8 cellular contexts compared by ENCODE assay signal in genomic region chr17:28416703-28417311, GRCh38. TPM values are rescaled to one million over a fixed set of nuclear protein-coding genes. Genes with fewer than 3 reads are reported as not detected.
DNase-seq lines count a peak whose midpoint lies in the region; ATAC-seq and TF ChIP-seq lines count a peak whose summit lies in the region.

No MANE protein-coding gene starts in this region.

- no peak overlapping the region for H3K4me2 ChIP-seq in mammary epithelial cell (ENCODE audit: insufficient read depth, low read depth, low read length)

- H3K9me3 ChIP-seq in mammary epithelial cell (replicated peaks; ENCODE audit: insufficient read depth, low read length): no peaks in the 10 kb centered on the region

- BruUV-seq in mammary epithelial cell (replicated peaks; lab: Mats Ljungman, UMichigan): no TSS peak

- TF ChIP-seq CTCF in GM13976 (IDR thresholded peaks at IDR 0.05; ENCODE audit: borderline replicate concordance, control extremely low read depth, extremely low read depth, insufficient read depth, missing control alignments): peak; percentile 75
- TF ChIP-seq CTCF in mammary epithelial cell (conservative IDR thresholded peaks at IDR 0.05 in 1 of 2, IDR thresholded peaks at IDR 0.05 in 1 of 2; ENCODE audit: extremely low read depth in 1 of 2, insufficient read depth in 1 of 2, low read depth in 1 of 2, low read length in 2 of 2): peak; percentile 86 to 91

- CTCF ChIA-PET in mammary epithelial cell (lab: Charles Lee; ENCODE audit: low non-redundant PET): interaction anchor here (0.6 to 1.0 kb wide), 4 partner anchors 9 to 81 kb away, joined by 3 to 5 read pairs (median 4); partner anchors contain the start of gene TNFAIP1

- 18% methylated on average over 12 of the region's 13 CpGs for WGBS in mammary epithelial cell (ENCODE audit: low coverage, missing lambda C conversion rate)

- H3K36me3 ChIP-seq in mammary epithelial cell (ENCODE audit: insufficient read depth, low read length): no peaks in the 10 kb centered on the region

- dilution Hi-C loops in mammary epithelial cell (cut with HindIII; ENCODE audit: low sequenced_read_pairs): no loop called here

- H3K79me2 ChIP-seq in mammary epithelial cell (ENCODE audit: insufficient read depth, low read length): no peaks in the 10 kb centered on the region

- peak overlapping the region; percentile 47 for H2AFZ ChIP-seq in mammary epithelial cell (ENCODE audit: low read depth, low read length)

- no peak overlapping the region for H3K27ac ChIP-seq in mammary epithelial cell (ENCODE audit: insufficient read depth, low read depth, low read length)

- in situ Hi-C loops in GM13976 (cut with MboI; ENCODE audit: low sequenced_read_pairs, unreplicated experiment) (no loop called here), mammary epithelial cell (cut with MboI; ENCODE audit: low sequenced_read_pairs in 2 of 2) (no loop called here)

- H3K27me3 ChIP-seq in mammary epithelial cell (ENCODE audit: insufficient read depth, low read length): no peaks in the 10 kb centered on the region

- no peak overlapping the region for H3K4me3 ChIP-seq in mammary epithelial cell (replicated peaks in 1 of 3; ENCODE audit: insufficient read depth in 1 of 3, low read depth in 2 of 3, low read length in 3 of 3)

- peak; percentile 95 for ATAC-seq in left colon

- no peak overlapping the region for H3K9ac ChIP-seq in mammary epithelial cell (ENCODE audit: insufficient read depth, low read length)

- H3K4me1 ChIP-seq in mammary epithelial cell (ENCODE audit: insufficient read depth, low read length): peaks cover 4% of the 10 kb centered on the region

- no peaks in the 10 kb centered on the region for H4K20me1 ChIP-seq in mammary epithelial cell (ENCODE audit: insufficient read depth, low read length)

- DNase-seq in 8988T: peak; percentile 67
- DNase-seq in GM13976 (ENCODE audit: low spot score): peak; percentile 73
- peak; percentile 79 for DNase-seq in NCI-H1436 (lab: John Stamatoyannopoulos, UW)
- peak; percentile 21 for DNase-seq in T-helper 9 cell
- peak; percentile 56 for DNase-seq in mammary epithelial cell
- DNase-seq in left colon: peak; percentile 40 to 62
- peak; percentile 21 to 45 (median 24) for DNase-seq in stimulated activated CD4-positive, alpha-beta T cell treated with anti-CD3 and anti-CD28 coated beads, TNF-alpha, amount 100 ng/mL, for 48 hours (ENCODE audit: low read depth in 3 of 3)
- DNase-seq in hippocampal formation (lab: John Stamatoyannopoulos, UW): no peak

- intact Hi-C loops in mammary epithelial cell (cut with micrococcal nuclease) (loop anchor here (1.0 to 5.0 kb wide), 7 partner anchors 48 to 184 kb away; partner anchors contain the start of genes IFT20, POLDIP2 and TNFAIP1), left colon (cut with DNase I, micrococcal nuclease) (no loop called here)

RNA-seq across cellular contexts. Expression of gene SLC46A1, which starts 10.8 kb away (rescaled TPM):
- total RNA-seq in mammary epithelial cell (10 to 100 TPM; 15.3 to 47.8 TPM), left colon (10 to 100 TPM in 1 of 2 donors, 1 to 10 TPM in 1; 6.3 to 17.5 TPM)
- 11.6 TPM for polyA plus RNA-seq in mammary epithelial cell
- 12.0 TPM for polyA minus RNA-seq in mammary epithelial cell

RNA-seq across cellular contexts. Expression of gene SARM1, which starts 45.3 kb away (rescaled TPM):
- total RNA-seq in mammary epithelial cell (1 to 10 TPM; 4.8 to 8.7 TPM), left colon (10 to 100 TPM; 11.7 to 12.7 TPM)
- 0.97 TPM for polyA plus RNA-seq in mammary epithelial cell
- polyA minus RNA-seq in mammary epithelial cell: 0.67 TPM

RNA-seq across cellular contexts. Expression of gene VTN, which starts 46.7 kb away (rescaled TPM):
- not detected for total RNA-seq in mammary epithelial cell
- polyA plus RNA-seq in mammary epithelial cell: not detected
- polyA minus RNA-seq in mammary epithelial cell: not detected
- total RNA-seq in left colon: under 1 TPM in 1 of 2 donors, not detected in 1; 0.11 TPM

RNA-seq across cellular contexts. Expression of gene SEBOX, which starts 51.8 kb away (rescaled TPM):
- total RNA-seq in mammary epithelial cell (not detected), left colon (not detected)
- polyA plus RNA-seq in mammary epithelial cell: not detected
- not detected for polyA minus RNA-seq in mammary epithelial cell

RNA-seq across cellular contexts. Expression of gene SLC13A2, which starts 56.6 kb away (rescaled TPM):
- total RNA-seq in mammary epithelial cell: not detected
- polyA plus RNA-seq in mammary epithelial cell: not detected
- polyA minus RNA-seq in mammary epithelial cell: not detected
- total RNA-seq in left colon: 10 to 100 TPM; 24.4 to 26.5 TPM

Comparison
In these comparisons a context has a peak if more than half of its experiments do, and no peak if none do; other contexts are left out.
1. DNase-seq: peak in 8988T (single experiment), GM13976 (single experiment), NCI-H1436 (single experiment), T-helper 9 cell (single experiment), mammary epithelial cell (single experiment), left colon (2 of 2) and stimulated activated CD4-positive, alpha-beta T cell treated with anti-CD3 and anti-CD28 coated beads, TNF-alpha, amount 100 ng/mL, for 48 hours (3 of 3); none in hippocampal formation (0 of 2).